8 cellular contexts compared by ENCODE assay signal in genomic region chr17:82351713-82352488, GRCh38. TPM values are rescaled to one million over a fixed set of nuclear protein-coding genes. Genes with fewer than 3 reads are reported as not detected.
DNase-seq lines count a peak whose midpoint lies in the region; ATAC-seq and TF ChIP-seq lines count a peak whose summit lies in the region.

No MANE protein-coding gene starts in this region.

- intact Hi-C loops in activated CD4-positive, alpha-beta T cell treated with anti-CD3 and anti-CD28 coated beads, Interleukin-2, amount 10 ng/mL, durations not matched to agents 24 days and 14 days (cut with micrococcal nuclease) = loop anchor here (1.0 to 5.0 kb wide), 2 partner anchors 62 to 200 kb away; no protein-coding TSS in a partner anchor
- intact Hi-C loops in right lobe of liver (cut with DNase I) = loop anchor here (10.0 kb wide), 3 partner anchors 63 to 203 kb away; partner anchors contain the start of genes HEXD (in 1 of the 2) and OGFOD3 (in 1 of the 2)

- no peak overlapping the region for H3K27ac Mint-ChIP-seq in activated CD4-positive, alpha-beta T cell treated with anti-CD3 and anti-CD28 coated beads, Interleukin-2, amount 10 ng/mL, durations not matched to agents 24 days and 14 days

- no peak for TF ChIP-seq POLR2A in right lobe of liver (IDR thresholded peaks at IDR 0.05)

- DNase-seq in DMS79 (lab: John Stamatoyannopoulos, UW) (peak; percentile 25), NCI-H526 (lab: John Stamatoyannopoulos, UW) (peak; percentile 80 to 96), coronary artery (ENCODE audit: low spot score) (no peak), right lobe of liver (peak; percentile 78 to 82 (median 81))
- peak; percentile 94 for DNase-seq in activated CD4-positive, alpha-beta T cell treated with anti-CD3 and anti-CD28 coated beads, Interleukin-2, amount 10 ng/mL, durations not matched to agents 24 days and 14 days
- DNase-seq in stimulated activated CD4-positive, alpha-beta T cell treated with anti-CD3 and anti-CD28 coated beads, TNF-alpha, amount 100 ng/mL, for 24 hours (ENCODE audit: low read depth in 3 of 3) = peak; percentile 68 to 78 (median 69)

- H3K27ac ChIP-seq in coronary artery (no peak overlapping the region), right lobe of liver (no peak overlapping the region)

- no peaks in the 10 kb centered on the region for H3K9me3 Mint-ChIP-seq in activated CD4-positive, alpha-beta T cell treated with anti-CD3 and anti-CD28 coated beads, Interleukin-2, amount 10 ng/mL, durations not matched to agents 24 days and 14 days

- H3K27me3 Mint-ChIP-seq in activated CD4-positive, alpha-beta T cell treated with anti-CD3 and anti-CD28 coated beads, Interleukin-2, amount 10 ng/mL, durations not matched to agents 24 days and 14 days = peaks cover 3% of the 10 kb centered on the region

- H3K4me3 Mint-ChIP-seq in activated CD4-positive, alpha-beta T cell treated with anti-CD3 and anti-CD28 coated beads, Interleukin-2, amount 10 ng/mL, durations not matched to agents 24 days and 14 days = no peak overlapping the region

- ATAC-seq in HG02981 (IDR thresholded peaks at IDR 0.05; ENCODE audit: unreplicated experiment) (peak; percentile 52), right lobe of liver (peak; percentile 83 to 95 (median 90)), HG03521 (IDR thresholded peaks at IDR 0.05; ENCODE audit: unreplicated experiment) (no peak)

- no peaks in the 10 kb centered on the region for H3K36me3 Mint-ChIP-seq in activated CD4-positive, alpha-beta T cell treated with anti-CD3 and anti-CD28 coated beads, Interleukin-2, amount 10 ng/mL, durations not matched to agents 24 days and 14 days (ENCODE audit: low read depth)

- TF ChIP-seq CTCF in coronary artery (IDR thresholded peaks at IDR 0.05) = peak; percentile 99
- peak; percentile 94 to 98 (median 97) for TF ChIP-seq CTCF in right lobe of liver (IDR thresholded peaks at IDR 0.05)

- no peaks in the 10 kb centered on the region for H3K36me3 ChIP-seq in right lobe of liver

- H3K4me1 ChIP-seq in right lobe of liver = peaks cover 0 to under 1% (median 0%) of the 10 kb centered on the region in 4 donors

- H3K9me3 ChIP-seq in right lobe of liver = no peaks in the 10 kb centered on the region

- no peak overlapping the region for H3K4me3 ChIP-seq in coronary artery
- no peak overlapping the region for H3K4me3 ChIP-seq in right lobe of liver

- H3K4me1 Mint-ChIP-seq in activated CD4-positive, alpha-beta T cell treated with anti-CD3 and anti-CD28 coated beads, Interleukin-2, amount 10 ng/mL, durations not matched to agents 24 days and 14 days = peaks cover 2% of the 10 kb centered on the region

- 52% methylated on average over 6 of the region's 26 CpGs for WGBS in right lobe of liver (ENCODE audit: insufficient coverage, low coverage, low lambda C conversion rate, missing lambda C conversion rate)

- no peaks in the 10 kb centered on the region for H3K27me3 ChIP-seq in right lobe of liver

RNA-seq across cellular contexts. Expression of gene TEX19, which starts 7.1 kb away (rescaled TPM):
- total RNA-seq in activated CD4-positive, alpha-beta T cell treated with anti-CD3 and anti-CD28 coated beads, Interleukin-2, amount 10 ng/mL, durations not matched to agents 24 days and 14 days = 0.09 TPM in 2 replicates
- total RNA-seq in right lobe of liver = not detected

RNA-seq across cellular contexts. Expression of gene SECTM1, which starts 18.3 kb away (rescaled TPM):
- total RNA-seq in activated CD4-positive, alpha-beta T cell treated with anti-CD3 and anti-CD28 coated beads, Interleukin-2, amount 10 ng/mL, durations not matched to agents 24 days and 14 days = 4.3 and 4.6 TPM in 2 replicates
- total RNA-seq in right lobe of liver = 1 to 10 TPM; 3.9 to 7.4 (median 5.8) TPM

RNA-seq across cellular contexts. Expression of gene UTS2R, which starts 19.7 kb away (rescaled TPM):
- 0.14 TPM in 1 of 2 replicates, not detected in the other for total RNA-seq in activated CD4-positive, alpha-beta T cell treated with anti-CD3 and anti-CD28 coated beads, Interleukin-2, amount 10 ng/mL, durations not matched to agents 24 days and 14 days
- total RNA-seq in right lobe of liver = not detected

RNA-seq across cellular contexts. Expression of gene CD7, which starts 34.5 kb away (rescaled TPM):
- 413 and 415 TPM in 2 replicates for total RNA-seq in activated CD4-positive, alpha-beta T cell treated with anti-CD3 and anti-CD28 coated beads, Interleukin-2, amount 10 ng/mL, durations not matched to agents 24 days and 14 days
- total RNA-seq in right lobe of liver = 1 to 10 TPM in 4 of 6 experiments, under 1 TPM in 2; 0.31 to 3.2 (median 1.3) TPM
